In genomic region chr20:49046087-49046900, GRCh38 we compare ENCODE assay signal across 1 cellular context.
A peak's percentile ranks its signal among the peaks of the same experiment; 100 is the strongest.
TF ChIP-seq lines count a peak whose summit lies in the region.

Gene CSE1L, plus strand, starts transcription at chr20:49046312. Its CDS starts 12,152 bp downstream, at chr20:49058464.

TF ChIP-seq in K562, 482 proteins besides CTCF, POLR2A, EP300 and RAD21 (continued from another document and continues in another):
- no peak for TF ChIP-seq ZNF518B (CRISPR knock-in tag; IDR thresholded peaks at IDR 0.05)
- TF ChIP-seq HNRNPK (IDR thresholded peaks at IDR 0.05; ENCODE audit: low read depth, low read length, poor library complexity, severe bottlenecking) = no peak
- no peak for TF ChIP-seq DMBX1 (CRISPR knock-in tag; IDR thresholded peaks at IDR 0.05; ENCODE audit: borderline replicate concordance)
- peak; percentile 71 for TF ChIP-seq HMGN3 (IDR thresholded peaks at IDR 0.05; ENCODE audit: borderline replicate concordance, extremely low read depth, insufficient read length, low read depth, low read length)
- no peak for TF ChIP-seq RBM17 (IDR thresholded peaks at IDR 0.05; ENCODE audit: borderline replicate concordance, low read depth, low read length)
- TF ChIP-seq PHF8 (IDR thresholded peaks at IDR 0.05; ENCODE audit: borderline replicate concordance, low read length) = peak; percentile 98
- TF ChIP-seq, protein P1, sequence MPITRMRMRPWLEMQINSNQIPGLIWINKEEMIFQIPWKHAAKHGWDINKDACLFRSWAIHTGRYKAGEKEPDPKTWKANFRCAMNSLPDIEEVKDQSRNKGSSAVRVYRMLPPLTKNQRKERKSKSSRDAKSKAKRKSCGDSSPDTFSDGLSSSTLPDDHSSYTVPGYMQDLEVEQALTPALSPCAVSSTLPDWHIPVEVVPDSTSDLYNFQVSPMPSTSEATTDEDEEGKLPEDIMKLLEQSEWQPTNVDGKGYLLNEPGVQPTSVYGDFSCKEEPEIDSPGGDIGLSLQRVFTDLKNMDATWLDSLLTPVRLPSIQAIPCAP (CRISPR knock-in tag; IDR thresholded peaks at IDR 0.05; ENCODE audit: borderline replicate concordance) = 0 out of 2 replicates have a peak, but pooled peaks have one; percentile 53
- no peak for TF ChIP-seq LARP7 (IDR thresholded peaks at IDR 0.05)
- no peak for TF ChIP-seq ZNF699 (CRISPR knock-in tag; IDR thresholded peaks at IDR 0.05; ENCODE audit: insufficient replicate concordance)
- peak; percentile 26; the same call in 1 of the 2 replicates for TF ChIP-seq GATA2 (CRISPR knock-in tag; IDR thresholded peaks at IDR 0.05)
- no peak; the same call in 1 of the 2 replicates for TF ChIP-seq RUNX1 (IDR thresholded peaks at IDR 0.05; ENCODE audit: low read depth)
- no peak for TF ChIP-seq ATF3 (IDR thresholded peaks at IDR 0.05)
- TF ChIP-seq ATF3 (CRISPR knock-in tag; conservative IDR thresholded peaks at IDR 0.05) = peak; percentile 69; the same call in 1 of the 2 replicates
- TF ChIP-seq, protein P2, sequence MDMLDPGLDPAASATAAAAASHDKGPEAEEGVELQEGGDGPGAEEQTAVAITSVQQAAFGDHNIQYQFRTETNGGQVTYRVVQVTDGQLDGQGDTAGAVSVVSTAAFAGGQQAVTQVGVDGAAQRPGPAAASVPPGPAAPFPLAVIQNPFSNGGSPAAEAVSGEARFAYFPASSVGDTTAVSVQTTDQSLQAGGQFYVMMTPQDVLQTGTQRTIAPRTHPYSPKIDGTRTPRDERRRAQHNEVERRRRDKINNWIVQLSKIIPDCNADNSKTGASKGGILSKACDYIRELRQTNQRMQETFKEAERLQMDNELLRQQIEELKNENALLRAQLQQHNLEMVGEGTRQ (CRISPR knock-in tag; IDR thresholded peaks at IDR 0.05) = no peak
- TF ChIP-seq SAFB2 (IDR thresholded peaks at IDR 0.05; ENCODE audit: borderline replicate concordance, low read depth, low read length, severe bottlenecking) = no peak
- TF ChIP-seq MTF1 (CRISPR knock-in tag; IDR thresholded peaks at IDR 0.05; ENCODE audit: borderline replicate concordance) = no peak
- no peak for TF ChIP-seq KAT8 (IDR thresholded peaks at IDR 0.05; ENCODE audit: low read depth)
- no peak for TF ChIP-seq CBFA2T2 (conservative IDR thresholded peaks at IDR 0.05)
- TF ChIP-seq, protein P3, sequence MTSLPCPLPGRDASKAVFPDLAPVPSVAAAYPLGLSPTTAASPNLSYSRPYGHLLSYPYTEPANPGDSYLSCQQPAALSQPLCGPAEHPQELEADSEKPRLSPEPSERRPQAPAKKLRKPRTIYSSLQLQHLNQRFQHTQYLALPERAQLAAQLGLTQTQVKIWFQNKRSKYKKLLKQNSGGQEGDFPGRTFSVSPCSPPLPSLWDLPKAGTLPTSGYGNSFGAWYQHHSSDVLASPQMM (CRISPR knock-in tag; IDR thresholded peaks at IDR 0.05) = no peak
- TF ChIP-seq ATF4 (CRISPR knock-in tag; IDR thresholded peaks at IDR 0.05) = no peak
- no peak for TF ChIP-seq CBX5 (IDR thresholded peaks at IDR 0.05; ENCODE audit: borderline replicate concordance, low read depth)
- TF ChIP-seq SFPQ (IDR thresholded peaks at IDR 0.05; ENCODE audit: low read depth, low read length) = no peak
- TF ChIP-seq BCOR (IDR thresholded peaks at IDR 0.05) = no peak; the same call in 1 of the 2 replicates
- TF ChIP-seq MYBL2 (IDR thresholded peaks at IDR 0.05; ENCODE audit: low read depth) = no peak; the same call in 1 of the 2 replicates
- TF ChIP-seq MYBL2 (CRISPR knock-in tag; IDR thresholded peaks at IDR 0.05; ENCODE audit: borderline replicate concordance) = no peak
- no peak for TF ChIP-seq ZNF197 (CRISPR knock-in tag; IDR thresholded peaks at IDR 0.05; ENCODE audit: low read depth)
- no peak for TF ChIP-seq HLTF (IDR thresholded peaks at IDR 0.05)
- no peak for TF ChIP-seq ETV6 (IDR thresholded peaks at IDR 0.05; ENCODE audit: borderline replicate concordance in 1 of 2, low read depth in 2 of 2, low read length in 1 of 2)
- peak; percentile 74; the same call in 1 of the 2 replicates for TF ChIP-seq ETV6 (CRISPR knock-in tag; IDR thresholded peaks at IDR 0.05; ENCODE audit: borderline replicate concordance)
- TF ChIP-seq CEBPZ (IDR thresholded peaks at IDR 0.05; ENCODE audit: borderline replicate concordance, low read depth, low read length) = no peak
- TF ChIP-seq XRCC3 (IDR thresholded peaks at IDR 0.05) = no peak
- TF ChIP-seq GMEB1 (CRISPR knock-in tag; IDR thresholded peaks at IDR 0.05) = 0 out of 2 replicates have a peak, but pooled peaks have one; percentile 60
- TF ChIP-seq ZBTB5 (IDR thresholded peaks at IDR 0.05) = no peak
- TF ChIP-seq TCFL5 (CRISPR knock-in tag; conservative IDR thresholded peaks at IDR 0.05) = no peak
